ENCODE assay signal across 1 cellular context in genomic region chr2:66899109-66899508, GRCh38.
TF ChIP-seq lines count a peak whose summit lies in the region.

No MANE protein-coding gene starts in this region.

TF ChIP-seq in IMR-90, 13 proteins besides CTCF, POLR2A, EP300 and RAD21:
- TF ChIP-seq RFX5 (IDR thresholded peaks at IDR 0.05; ENCODE audit: low read depth, low read length) (no peak), NFE2L2 (IDR thresholded peaks at IDR 0.05; ENCODE audit: low read depth, low read length) (no peak), MXI1 (IDR thresholded peaks at IDR 0.05; ENCODE audit: borderline replicate concordance, low read depth, low read length) (no peak), MAFK (IDR thresholded peaks at IDR 0.05; ENCODE audit: low read depth, low read length) (no peak), BHLHE40 (IDR thresholded peaks at IDR 0.05; ENCODE audit: low read depth, low read length) (no peak), SMC3 (IDR thresholded peaks at IDR 0.05; ENCODE audit: low read depth, low read length) (no peak), MAZ (IDR thresholded peaks at IDR 0.05; ENCODE audit: borderline replicate concordance, low read depth, low read length) (no peak), RCOR1 (IDR thresholded peaks at IDR 0.05; ENCODE audit: insufficient replicate concordance, low read length) (no peak), CEBPB (IDR thresholded peaks at IDR 0.05; ENCODE audit: low read depth, low read length) (no peak), FOS (IDR thresholded peaks at IDR 0.05; ENCODE audit: low read depth, low read length) (no peak), USF2 (IDR thresholded peaks at IDR 0.05; ENCODE audit: low read depth, low read length) (no peak), CHD1 (IDR thresholded peaks at IDR 0.05; ENCODE audit: low read depth, low read length) (no peak), ELK1 (IDR thresholded peaks at IDR 0.05; ENCODE audit: borderline replicate concordance, low read depth, low read length) (no peak)
TF ChIP-seq in IMR-90: peak in this region for 0.
